ENCODE assay signal across 8 cellular contexts in the genomic region with DNA sequence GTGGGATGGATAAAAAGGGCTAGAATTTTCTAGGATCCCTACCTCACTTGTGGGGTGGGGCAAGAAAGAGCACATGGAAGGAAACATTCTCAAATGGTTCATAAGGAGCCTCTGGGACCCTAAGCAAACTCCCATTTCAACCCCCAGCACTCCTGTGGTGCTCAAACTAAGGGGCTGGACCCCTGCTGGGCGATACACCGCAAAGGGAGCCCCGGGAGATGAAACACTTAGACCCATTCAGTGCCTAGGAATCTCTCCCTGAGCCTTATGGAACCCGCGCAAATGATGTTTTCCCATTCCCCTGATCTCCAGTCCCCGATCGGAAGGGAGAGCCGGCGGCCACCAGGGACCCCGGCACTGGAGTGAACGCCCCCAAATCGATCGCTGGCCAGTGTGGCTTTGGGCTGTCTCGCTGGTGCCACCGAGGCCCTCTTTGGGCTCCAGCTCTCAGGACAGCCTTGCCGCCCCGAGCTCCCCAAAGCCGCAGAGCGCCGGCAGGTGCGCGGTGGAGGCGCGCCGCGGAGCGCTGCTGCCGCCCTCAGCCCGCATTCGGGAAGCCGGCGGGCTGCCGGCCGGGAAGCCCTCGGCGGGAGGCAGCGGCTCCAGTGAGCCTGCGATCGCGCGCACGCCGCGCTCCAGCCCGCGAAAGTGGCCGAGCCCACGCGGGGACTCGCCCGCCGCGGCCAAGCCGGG. TPM values are rescaled to one million over a fixed set of nuclear protein-coding genes. Genes with fewer than 3 reads are reported as not detected.
DNase-seq lines count a peak whose midpoint lies in the region; ATAC-seq, FAIRE-seq and TF ChIP-seq lines count a peak whose summit lies in the region.

No MANE protein-coding gene starts in this region.

- no peaks in the 10 kb centered on the region for H3K9me3 ChIP-seq in DND-41 (ENCODE audit: insufficient read depth, low read length, severe bottlenecking)
- H3K9me3 ChIP-seq in stomach smooth muscle (ENCODE audit: control insufficient read depth in 2 of 2, low read length in 2 of 2) = no peaks in the 10 kb centered on the region

- no peak for FAIRE-seq in GM12891 (lab: Jason Lieb, UNC)

- in situ Hi-C loops in T47D (cut with HindIII; ENCODE audit: low pct_unique_long_range_greater_than_20kb, low sequenced_read_pairs) = no loop called here

- TF ChIP-seq CTCF in DND-41 (IDR thresholded peaks at IDR 0.05; ENCODE audit: borderline replicate concordance, extremely low read depth, low read length, poor library complexity, severe bottlenecking) = no peak
- peak; percentile 50 for TF ChIP-seq CTCF in LNCaP clone FGC (IDR thresholded peaks at IDR 0.05; ENCODE audit: control insufficient read depth, extremely low read depth, insufficient read depth)

- ATAC-seq in DND-41 (ENCODE audit: insufficient read depth, low read depth) (no peak), HG03280 (IDR thresholded peaks at IDR 0.05; ENCODE audit: unreplicated experiment) (no peak)

- H3K27ac ChIP-seq in DND-41 (ENCODE audit: low read length) (no peak overlapping the region), layer of hippocampus (ENCODE audit: low read depth, low read length) (peak overlapping the region; percentile 81), stomach smooth muscle (ENCODE audit: low read length) (peak overlapping the region; percentile 87)

- H3K4me3 ChIP-seq in DND-41 (ENCODE audit: low read depth in 1 of 2, low read length in 2 of 2) (peak overlapping the region in 1 of 2 experiments; percentile 65; a peak in 2 of 4 replicates), LNCaP clone FGC (ENCODE audit: low read depth, low read length) (peak overlapping the region; percentile 46), stomach smooth muscle (ENCODE audit: low read length in 2 of 2) (peak overlapping the region; percentile 87 to 90)

- DNase-seq in DND-41 (no peak), LNCaP clone FGC (ENCODE audit: low read depth) (no peak), T47D (ENCODE audit: low read depth in 1 of 2, low spot score in 1 of 2) (peak; percentile 59 to 60), GM12891 (ENCODE audit: insufficient read length, low spot score) (no peak), NCI-H510A (lab: John Stamatoyannopoulos, UW) (no peak)

- no peaks in the 10 kb centered on the region for H3K36me3 ChIP-seq in DND-41 (ENCODE audit: insufficient read depth, low read length)
- no peaks in the 10 kb centered on the region for H3K36me3 ChIP-seq in stomach smooth muscle (ENCODE audit: control insufficient read depth in 2 of 2, insufficient read depth in 2 of 2, low read length in 2 of 2)

- peaks cover 14% of the 10 kb centered on the region; the same call in 1 of the 2 replicates for H4K20me1 ChIP-seq in DND-41 (ENCODE audit: insufficient read depth, low read length)

- H3K9ac ChIP-seq in DND-41 (ENCODE audit: low read depth, low read length) (peak overlapping the region; percentile 49; the same call in 1 of the 2 replicates), stomach smooth muscle (ENCODE audit: low read length in 2 of 2) (peak overlapping the region; percentile 80 to 83)

- H3K4me1 ChIP-seq in DND-41 (ENCODE audit: insufficient read depth, low read length) = peaks cover 24% of the 10 kb centered on the region
- peaks cover 61% of the 10 kb centered on the region for H3K4me1 ChIP-seq in stomach smooth muscle (ENCODE audit: control insufficient read depth, insufficient read depth, low read length)

- no peak for TF ChIP-seq POLR2A in GM12891 (IDR thresholded peaks at IDR 0.05; ENCODE audit: low read depth, low read length)

- peak overlapping the region; percentile 98 for H3K4me2 ChIP-seq in DND-41 (ENCODE audit: insufficient read depth, low read length)

- no peaks in the 10 kb centered on the region for H3K79me2 ChIP-seq in DND-41 (ENCODE audit: insufficient read depth, low read length)

- H3K27me3 ChIP-seq in DND-41 (ENCODE audit: insufficient read depth, low read length, poor library complexity) = peaks cover 96% of the 10 kb centered on the region
- H3K27me3 ChIP-seq in layer of hippocampus (ENCODE audit: control insufficient read depth, insufficient read depth, low read length) = peaks cover 2% of the 10 kb centered on the region
- no peaks in the 10 kb centered on the region for H3K27me3 ChIP-seq in stomach smooth muscle (ENCODE audit: control insufficient read depth in 1 of 2, insufficient read depth in 2 of 2, low read length in 2 of 2)

- H2AFZ ChIP-seq in DND-41 (ENCODE audit: low read depth, low read length) = no peak overlapping the region

TF ChIP-seq in GM12891, 5 proteins besides CTCF, POLR2A, EP300 and RAD21:
- TF ChIP-seq POU2F2 (IDR thresholded peaks at IDR 0.05; ENCODE audit: low read depth, low read length) = no peak
- TF ChIP-seq PAX5 (IDR thresholded peaks at IDR 0.05; ENCODE audit: insufficient read depth, low read length, severe bottlenecking) = no peak
- no peak for TF ChIP-seq POLR2AphosphoS5 (IDR thresholded peaks at IDR 0.05; ENCODE audit: low read depth, low read length)
- TF ChIP-seq TAF1 (IDR thresholded peaks at IDR 0.05; ENCODE audit: low read depth, low read length) = no peak
- TF ChIP-seq SPI1 (IDR thresholded peaks at IDR 0.05; ENCODE audit: low read depth, low read length) = no peak

RNA-seq across cellular contexts. Expression of a gene that starts 1.2 kb away (rescaled TPM):
- polyA plus RNA-seq in GM12891 (2012; ENCODE audit: low read depth, missing spikeins) = 0.26 TPM

Comparison
In these comparisons a context has a peak if more than half of its experiments do, and no peak if none do; other contexts are left out.
1. DNase-seq: peak in T47D (2 of 2); none in DND-41 (single experiment), LNCaP clone FGC (single experiment), GM12891 (single experiment) and NCI-H510A (single experiment).